9 cellular contexts compared by ENCODE assay signal in the genomic region with DNA sequence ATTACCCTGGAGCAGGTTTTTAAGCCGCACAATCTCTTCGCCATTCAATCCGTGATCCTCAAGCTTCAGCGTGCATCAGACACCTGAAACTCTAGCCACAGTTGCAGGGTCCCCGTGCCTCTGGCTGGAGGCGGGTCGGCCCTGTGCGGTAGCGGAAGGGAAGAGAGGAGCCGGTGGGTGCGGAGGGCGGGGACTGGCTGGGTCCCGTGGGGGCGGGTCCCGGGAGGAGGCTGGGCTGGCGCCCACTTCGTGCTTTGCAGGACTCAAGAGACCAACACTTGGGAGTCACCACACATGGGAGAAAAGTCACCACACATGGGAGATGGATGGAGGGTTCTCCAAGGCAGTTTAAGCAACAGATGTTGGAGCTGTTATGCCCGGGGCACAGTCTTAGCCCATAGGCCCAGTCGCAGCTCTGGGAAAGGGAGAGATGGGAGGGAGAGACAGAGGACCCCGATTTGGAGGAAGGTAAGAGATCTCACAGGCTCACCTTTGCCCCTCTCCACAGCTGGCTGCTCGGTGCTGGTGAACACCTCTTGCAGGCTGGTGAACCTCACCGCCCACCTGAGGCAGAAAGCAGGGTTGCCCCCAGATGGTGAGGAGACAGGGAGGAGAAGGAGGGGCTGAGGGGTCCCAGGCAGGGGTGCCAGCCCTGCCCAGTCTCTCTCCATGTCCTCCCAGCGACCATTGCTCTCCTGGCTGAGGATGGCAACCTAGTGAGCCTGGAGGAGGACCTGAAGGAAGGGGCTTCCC. TPM values are rescaled to one million over a fixed set of nuclear protein-coding genes. Genes with fewer than 3 reads are reported as not detected.
DNase-seq lines count a peak whose midpoint lies in the region; TF ChIP-seq lines count a peak whose summit lies in the region.
"Had no signal": no experiment of that assay in that cellular context is flagged by ENCODE, and none has a peak within 500 bp of the region (broad histone marks: within the 10 kb centered on the region; RNA-seq: fewer than 3 reads in every experiment).

No MANE protein-coding gene starts in this region.

- CTCF ChIA-PET in GM10248 (lab: Yijun Ruan, JAX), result interaction anchor here (0.7 to 1.8 kb wide), 3 partner anchors 12 to 86 kb away, joined by 3 to 5 read pairs (median 4); partner anchors contain the start of gene ZNF70

- POLR2A ChIA-PET in GM10248 (lab: Yijun Ruan, JAX), result no interaction called here

- no peak for TF ChIP-seq CTCF in GM10248 (IDR thresholded peaks at IDR 0.05; ENCODE audit: control extremely low read depth, extremely low read depth, low read depth, missing control alignments)

- no peak for TF ChIP-seq POLR2A in erythroblast (IDR thresholded peaks at IDR 0.05; ENCODE audit: low read length)

- DNase-seq in GM10248 (ENCODE audit: extremely low spot score) (peak; percentile 52), erythroblast (lab: John Stamatoyannopoulos, UW) (peak; percentile 14 to 20), COLO668 (lab: John Stamatoyannopoulos, UW; ENCODE audit: unreplicated experiment) (no peak), mucosa of gallbladder (ENCODE audit: low spot score) (no peak), hippocampal formation (lab: John Stamatoyannopoulos, UW) (no peak), NCI-H1105 treated with DMSO at 0.1 percent for 48 hours (lab: John Stamatoyannopoulos, UW) (no peak)
- DNase-seq in activated CD4-positive, alpha-beta T cell treated with anti-CD3 and anti-CD28 coated beads, Interleukin-2, amount 50 U/mL, for 48 hours, result peak; percentile 65 to 70
- DNase-seq in stimulated activated CD4-positive, alpha-beta T cell treated with anti-CD3 and anti-CD28 coated beads, Interleukin-2, amount 100 ng/mL, for 48 hours, result peak; percentile 37 to 44

RNA-seq across cellular contexts. Expression of gene C22orf15, which starts 1.0 kb away (rescaled TPM):
- 1.8 TPM for total RNA-seq in mucosa of gallbladder

RNA-seq across cellular contexts. Expression of gene CHCHD10, which starts 4.0 kb away (rescaled TPM):
- total RNA-seq in mucosa of gallbladder, result 148 TPM

RNA-seq across cellular contexts. Expression of gene MMP11, which starts 8.9 kb away (rescaled TPM):
- 4.4 TPM for total RNA-seq in mucosa of gallbladder

RNA-seq across cellular contexts. Expression of gene VPREB3, which starts 9.5 kb away (rescaled TPM):
- not detected for total RNA-seq in mucosa of gallbladder
- total RNA-seq: urinary bladder had no signal

RNA-seq across cellular contexts. Expression of gene ZNF70, which starts 12.8 kb away (rescaled TPM):
- 6.8 TPM for total RNA-seq in mucosa of gallbladder

Comparison
In these comparisons a context has a peak if more than half of its experiments do, and no peak if none do; other contexts are left out.
1. DNase-seq: peak in GM10248 (single experiment), activated CD4-positive, alpha-beta T cell treated with anti-CD3 and anti-CD28 coated beads, Interleukin-2, amount 50 U/mL, for 48 hours (2 of 2), erythroblast (2 of 2) and stimulated activated CD4-positive, alpha-beta T cell treated with anti-CD3 and anti-CD28 coated beads, Interleukin-2, amount 100 ng/mL, for 48 hours (2 of 2); none in COLO668 (single experiment), mucosa of gallbladder (single experiment), hippocampal formation (0 of 2) and NCI-H1105 treated with DMSO at 0.1 percent for 48 hours (single experiment).